In genomic region chr13:59893261-59893660, GRCh38 we compare ENCODE assay signal across 33 cellular contexts.
"Had no signal": no experiment of that assay in that cellular context is flagged by ENCODE, and none has a peak within 500 bp of the region (broad histone marks: within the 10 kb centered on the region; RNA-seq: fewer than 3 reads in every experiment).

No MANE protein-coding gene starts in this region.

- H3K9me3 ChIP-seq: MG63, SJCRH30, SK-N-SH had no signal

- H3K4me3 Mint-ChIP-seq: activated CD4-positive, alpha-beta T cell treated with anti-CD3 and anti-CD28 coated beads, Interleukin-2, amount 10 ng/mL, durations not matched to agents 24 days and 14 days; activated CD8-positive, alpha-beta T cell treated with anti-CD3 and anti-CD28 coated beads for 36 hours; activated naive CD8-positive, alpha-beta T cell treated with anti-CD3 and anti-CD28 coated beads for 36 hours; activated T-cell treated with anti-CD3 and anti-CD28 coated beads, Interleukin-2, amount 50 U/mL, for 72 hours; activated T-helper 17 cell treated with anti-CD3 and anti-CD28 coated beads, Interleukin-2, amount 50 U/mL, for 72 hours; central memory CD8-positive, alpha-beta T cell; T-helper 1 cell treated with Interleukin-12 subunit alpha and Interleukin-12 subunit beta and Interleukin-4 antibody, amounts not matched to agents 30 μg/mL and 1 μg/mL, for 36 hours; T-helper 2 cell treated with Interferon-gamma antibody and Interleukin-4, amounts not matched to agents 5 μg/mL and 100 μg/mL, for 36 hours had no signal

- ATAC-seq: activated CD8-positive, alpha-beta T cell treated with anti-CD3 and anti-CD28 coated beads for 36 hours; activated T-cell treated with anti-CD3 and anti-CD28 coated beads, Interleukin-2, amount 50 U/mL, for 72 hours; activated T-helper 17 cell treated with anti-CD3 and anti-CD28 coated beads, Interleukin-2, amount 50 U/mL, for 72 hours; Right ventricle myocardium inferior had no signal

- H3K36me3 ChIP-seq: brain microvascular endothelial cell, cardiac muscle cell, MG63 had no signal

- H3K4me1 ChIP-seq: SJCRH30 had no signal

- H3K27me3 ChIP-seq: brain microvascular endothelial cell, cardiac muscle cell, MG63, SJCRH30 had no signal

- H3K27ac ChIP-seq: brain microvascular endothelial cell, cardiac muscle cell, PC-9, RWPE1, SJCRH30 had no signal

- H3K36me3 Mint-ChIP-seq: activated naive CD8-positive, alpha-beta T cell treated with anti-CD3 and anti-CD28 coated beads for 36 hours had no signal

- H3K9me3 Mint-ChIP-seq: activated CD4-positive, alpha-beta T cell treated with anti-CD3 and anti-CD28 coated beads, Interleukin-2, amount 10 ng/mL, durations not matched to agents 24 days and 14 days; activated CD8-positive, alpha-beta T cell treated with anti-CD3 and anti-CD28 coated beads for 36 hours; activated naive CD8-positive, alpha-beta T cell treated with anti-CD3 and anti-CD28 coated beads for 36 hours; activated T-cell treated with anti-CD3 and anti-CD28 coated beads, Interleukin-2, amount 50 U/mL, for 72 hours; activated T-helper 17 cell treated with anti-CD3 and anti-CD28 coated beads, Interleukin-2, amount 50 U/mL, for 72 hours; central memory CD8-positive, alpha-beta T cell; T-helper 1 cell treated with Interleukin-12 subunit alpha and Interleukin-12 subunit beta and Interleukin-4 antibody, amounts not matched to agents 30 μg/mL and 1 μg/mL, for 36 hours; T-helper 2 cell treated with Interferon-gamma antibody and Interleukin-4, amounts not matched to agents 5 μg/mL and 100 μg/mL, for 36 hours had no signal

- H3K4me3 ChIP-seq: cardiac muscle cell, MG63, PC-9, SJCRH30 had no signal

- DNase-seq: activated CD4-positive, alpha-beta T cell treated with anti-CD3 and anti-CD28 coated beads, Interleukin-2, amount 10 ng/mL, durations not matched to agents 24 days and 14 days; activated CD4-positive, alpha-beta T cell treated with anti-CD3 and anti-CD28 coated beads, Interleukin-2, amount 50 U/mL, for 4 hours; activated CD8-positive, alpha-beta T cell treated with anti-CD3 and anti-CD28 coated beads for 36 hours; activated effector memory CD4-positive, alpha-beta T cell treated with anti-CD3 and anti-CD28 coated beads, Interleukin-2, amount 50 U/mL, for 16 hours; activated naive CD4-positive, alpha-beta T cell; activated naive CD4-positive, alpha-beta T cell treated with anti-CD3 and anti-CD28 coated beads, Interleukin-2, amount 50 U/mL, for 16 hours; activated naive CD8-positive, alpha-beta T cell treated with anti-CD3 and anti-CD28 coated beads for 36 hours; activated T-cell treated with anti-CD3 and anti-CD28 coated beads, Interleukin-2, amount 50 U/mL, for 1 hour; activated T-cell treated with anti-CD3 and anti-CD28 coated beads, Interleukin-2, amount 50 U/mL, for 72 hours; amniotic stem cell; aorta; brain microvascular endothelial cell; Karpas-422; KBM-7; MG63; NCI-H1048; NCI-H1105 treated with DMSO at 0.1 percent for 48 hours; NCI-H1436; NCI-H1694; NCI-H1930; NCI-H345; NCI-H524 treated with DMSO at 0.1 percent for 48 hours; NK-92 treated with Interleukin-12 subunit alpha and Interleukin-12 subunit beta, amount 100 ng/mL, for 24 hours; PC-9; SJCRH30; SK-N-SH had no signal

- H3K4me1 Mint-ChIP-seq: activated CD4-positive, alpha-beta T cell treated with anti-CD3 and anti-CD28 coated beads, Interleukin-2, amount 10 ng/mL, durations not matched to agents 24 days and 14 days; activated naive CD8-positive, alpha-beta T cell treated with anti-CD3 and anti-CD28 coated beads for 36 hours; activated T-helper 17 cell treated with anti-CD3 and anti-CD28 coated beads, Interleukin-2, amount 50 U/mL, for 72 hours; central memory CD8-positive, alpha-beta T cell had no signal

- H3K27ac Mint-ChIP-seq: activated CD4-positive, alpha-beta T cell treated with anti-CD3 and anti-CD28 coated beads, Interleukin-2, amount 10 ng/mL, durations not matched to agents 24 days and 14 days; activated CD8-positive, alpha-beta T cell treated with anti-CD3 and anti-CD28 coated beads for 36 hours; activated naive CD8-positive, alpha-beta T cell treated with anti-CD3 and anti-CD28 coated beads for 36 hours; activated T-cell treated with anti-CD3 and anti-CD28 coated beads, Interleukin-2, amount 50 U/mL, for 72 hours; activated T-helper 17 cell treated with anti-CD3 and anti-CD28 coated beads, Interleukin-2, amount 50 U/mL, for 72 hours; T-helper 1 cell treated with Interleukin-12 subunit alpha and Interleukin-12 subunit beta and Interleukin-4 antibody, amounts not matched to agents 30 μg/mL and 1 μg/mL, for 36 hours; T-helper 2 cell treated with Interferon-gamma antibody and Interleukin-4, amounts not matched to agents 5 μg/mL and 100 μg/mL, for 36 hours had no signal

- H3K27me3 Mint-ChIP-seq: activated CD4-positive, alpha-beta T cell treated with anti-CD3 and anti-CD28 coated beads, Interleukin-2, amount 10 ng/mL, durations not matched to agents 24 days and 14 days; activated T-helper 17 cell treated with anti-CD3 and anti-CD28 coated beads, Interleukin-2, amount 50 U/mL, for 72 hours; central memory CD8-positive, alpha-beta T cell had no signal
